Comparison of ENCODE assay signal across 1 cellular context in the genomic region with DNA sequence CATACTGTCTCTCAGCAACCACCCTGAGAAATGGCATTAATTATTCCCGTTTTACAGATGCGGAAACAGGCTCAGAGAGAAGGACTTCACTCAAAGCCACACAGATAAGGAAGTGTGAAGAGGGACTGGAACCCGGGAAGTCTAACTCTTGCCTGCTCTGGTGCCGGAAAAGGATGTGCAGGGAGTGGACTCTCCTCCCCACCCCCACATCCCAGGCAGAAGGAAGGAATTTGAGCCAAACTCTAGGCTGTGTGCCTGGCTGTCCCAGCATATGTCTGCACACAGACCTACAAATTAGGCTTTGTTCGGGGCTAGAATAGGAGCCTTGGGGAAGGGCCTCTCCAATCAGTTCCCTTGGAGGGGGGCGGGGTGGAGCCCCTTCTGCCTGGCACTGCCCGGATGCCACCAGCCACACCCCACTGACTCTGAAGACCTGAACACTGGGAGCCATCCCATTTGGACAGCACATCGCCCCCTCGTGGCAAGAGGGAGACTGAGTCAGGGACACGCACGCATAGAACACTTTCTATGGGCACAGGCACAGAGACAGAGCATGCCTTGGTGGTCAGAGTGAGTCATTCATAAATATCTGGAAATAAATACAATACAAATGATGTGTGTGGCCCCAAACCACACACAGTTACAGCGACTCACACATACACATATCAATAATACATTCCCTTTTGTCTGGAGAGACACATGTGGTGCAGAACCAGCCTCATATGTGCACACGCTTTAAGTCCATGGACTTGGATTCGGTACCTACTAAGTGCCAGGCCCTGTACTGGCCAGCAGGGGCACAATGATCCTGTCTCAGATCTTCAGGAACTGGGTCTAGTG.
TF ChIP-seq lines count a peak whose summit lies in the region.

No MANE protein-coding gene starts in this region.

TF ChIP-seq in HepG2, 621 proteins besides CTCF, POLR2A, EP300 and RAD21 (continues in another document):
- TF ChIP-seq, protein P1, sequence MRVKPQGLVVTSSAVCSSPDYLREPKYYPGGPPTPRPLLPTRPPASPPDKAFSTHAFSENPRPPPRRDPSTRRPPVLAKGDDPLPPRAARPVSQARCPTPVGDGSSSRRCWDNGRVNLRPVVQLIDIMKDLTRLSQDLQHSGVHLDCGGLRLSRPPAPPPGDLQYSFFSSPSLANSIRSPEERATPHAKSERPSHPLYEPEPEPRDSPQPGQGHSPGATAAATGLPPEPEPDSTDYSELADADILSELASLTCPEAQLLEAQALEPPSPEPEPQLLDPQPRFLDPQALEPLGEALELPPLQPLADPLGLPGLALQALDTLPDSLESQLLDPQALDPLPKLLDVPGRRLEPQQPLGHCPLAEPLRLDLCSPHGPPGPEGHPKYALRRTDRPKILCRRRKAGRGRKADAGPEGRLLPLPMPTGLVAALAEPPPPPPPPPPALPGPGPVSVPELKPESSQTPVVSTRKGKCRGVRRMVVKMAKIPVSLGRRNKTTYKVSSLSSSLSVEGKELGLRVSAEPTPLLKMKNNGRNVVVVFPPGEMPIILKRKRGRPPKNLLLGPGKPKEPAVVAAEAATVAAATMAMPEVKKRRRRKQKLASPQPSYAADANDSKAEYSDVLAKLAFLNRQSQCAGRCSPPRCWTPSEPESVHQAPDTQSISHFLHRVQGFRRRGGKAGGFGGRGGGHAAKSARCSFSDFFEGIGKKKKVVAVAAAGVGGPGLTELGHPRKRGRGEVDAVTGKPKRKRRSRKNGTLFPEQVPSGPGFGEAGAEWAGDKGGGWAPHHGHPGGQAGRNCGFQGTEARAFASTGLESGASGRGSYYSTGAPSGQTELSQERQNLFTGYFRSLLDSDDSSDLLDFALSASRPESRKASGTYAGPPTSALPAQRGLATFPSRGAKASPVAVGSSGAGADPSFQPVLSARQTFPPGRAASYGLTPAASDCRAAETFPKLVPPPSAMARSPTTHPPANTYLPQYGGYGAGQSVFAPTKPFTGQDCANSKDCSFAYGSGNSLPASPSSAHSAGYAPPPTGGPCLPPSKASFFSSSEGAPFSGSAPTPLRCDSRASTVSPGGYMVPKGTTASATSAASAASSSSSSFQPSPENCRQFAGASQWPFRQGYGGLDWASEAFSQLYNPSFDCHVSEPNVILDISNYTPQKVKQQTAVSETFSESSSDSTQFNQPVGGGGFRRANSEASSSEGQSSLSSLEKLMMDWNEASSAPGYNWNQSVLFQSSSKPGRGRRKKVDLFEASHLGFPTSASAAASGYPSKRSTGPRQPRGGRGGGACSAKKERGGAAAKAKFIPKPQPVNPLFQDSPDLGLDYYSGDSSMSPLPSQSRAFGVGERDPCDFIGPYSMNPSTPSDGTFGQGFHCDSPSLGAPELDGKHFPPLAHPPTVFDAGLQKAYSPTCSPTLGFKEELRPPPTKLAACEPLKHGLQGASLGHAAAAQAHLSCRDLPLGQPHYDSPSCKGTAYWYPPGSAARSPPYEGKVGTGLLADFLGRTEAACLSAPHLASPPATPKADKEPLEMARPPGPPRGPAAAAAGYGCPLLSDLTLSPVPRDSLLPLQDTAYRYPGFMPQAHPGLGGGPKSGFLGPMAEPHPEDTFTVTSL (CRISPR knock-in tag; IDR thresholded peaks at IDR 0.05; ENCODE audit: borderline replicate concordance): no peak
- no peak for TF ChIP-seq SYNCRIP (IDR thresholded peaks at IDR 0.05; ENCODE audit: insufficient read depth, low read depth, low read length)
- TF ChIP-seq SOX13 (IDR thresholded peaks at IDR 0.05): no peak
- TF ChIP-seq SOX13 (CRISPR knock-in tag; conservative IDR thresholded peaks at IDR 0.05 in 1 of 2, IDR thresholded peaks at IDR 0.05 in 1 of 2): peak in 1 of 2 experiments; percentile 24; a peak in 1 of 4 replicates
- TF ChIP-seq TP53 (CRISPR knock-in tag; conservative IDR thresholded peaks at IDR 0.05): no peak
- no peak for TF ChIP-seq RELA (CRISPR knock-in tag; IDR thresholded peaks at IDR 0.05)
- TF ChIP-seq ASH2L (IDR thresholded peaks at IDR 0.05; ENCODE audit: insufficient read length, low read depth, low read length): no peak
- no peak for TF ChIP-seq GPN1 (CRISPR knock-in tag; IDR thresholded peaks at IDR 0.05; ENCODE audit: borderline replicate concordance)
- no peak for TF ChIP-seq ZNF724P (CRISPR knock-in tag; IDR thresholded peaks at IDR 0.05; ENCODE audit: borderline replicate concordance)
- no peak for TF ChIP-seq ZBTB8A (CRISPR knock-in tag; IDR thresholded peaks at IDR 0.05; ENCODE audit: borderline replicate concordance, low read depth)
- TF ChIP-seq ZNF329 (CRISPR knock-in tag; IDR thresholded peaks at IDR 0.05; ENCODE audit: low read depth): no peak
- TF ChIP-seq HOXD1 (CRISPR knock-in tag; IDR thresholded peaks at IDR 0.05): no peak
- TF ChIP-seq, protein P2, sequence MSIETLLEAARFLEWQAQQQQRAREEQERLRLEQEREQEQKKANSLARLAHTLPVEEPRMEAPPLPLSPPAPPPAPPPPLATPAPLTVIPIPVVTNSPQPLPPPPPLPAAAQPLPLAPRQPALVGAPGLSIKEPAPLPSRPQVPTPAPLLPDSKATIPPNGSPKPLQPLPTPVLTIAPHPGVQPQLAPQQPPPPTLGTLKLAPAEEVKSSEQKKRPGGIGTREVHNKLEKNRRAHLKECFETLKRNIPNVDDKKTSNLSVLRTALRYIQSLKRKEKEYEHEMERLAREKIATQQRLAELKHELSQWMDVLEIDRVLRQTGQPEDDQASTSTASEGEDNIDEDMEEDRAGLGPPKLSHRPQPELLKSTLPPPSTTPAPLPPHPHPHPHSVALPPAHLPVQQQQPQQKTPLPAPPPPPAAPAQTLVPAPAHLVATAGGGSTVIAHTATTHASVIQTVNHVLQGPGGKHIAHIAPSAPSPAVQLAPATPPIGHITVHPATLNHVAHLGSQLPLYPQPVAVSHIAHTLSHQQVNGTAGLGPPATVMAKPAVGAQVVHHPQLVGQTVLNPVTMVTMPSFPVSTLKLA (IDR thresholded peaks at IDR 0.05): 0 out of 2 replicates have a peak, but pooled peaks have one; percentile 7
- peak; percentile 47; the same call in 1 of the 2 replicates for TF ChIP-seq YEATS2 (CRISPR knock-in tag; IDR thresholded peaks at IDR 0.05; ENCODE audit: borderline replicate concordance)
- no peak for TF ChIP-seq ZNF431 (CRISPR knock-in tag; IDR thresholded peaks at IDR 0.05; ENCODE audit: borderline replicate concordance, low read depth)
- no peak for TF ChIP-seq ZFY (CRISPR knock-in tag; IDR thresholded peaks at IDR 0.05)
- TF ChIP-seq ZNF891 (CRISPR knock-in tag; IDR thresholded peaks at IDR 0.05): 0 out of 2 replicates have a peak, but pooled peaks have one; percentile 21
- TF ChIP-seq, protein P3, sequence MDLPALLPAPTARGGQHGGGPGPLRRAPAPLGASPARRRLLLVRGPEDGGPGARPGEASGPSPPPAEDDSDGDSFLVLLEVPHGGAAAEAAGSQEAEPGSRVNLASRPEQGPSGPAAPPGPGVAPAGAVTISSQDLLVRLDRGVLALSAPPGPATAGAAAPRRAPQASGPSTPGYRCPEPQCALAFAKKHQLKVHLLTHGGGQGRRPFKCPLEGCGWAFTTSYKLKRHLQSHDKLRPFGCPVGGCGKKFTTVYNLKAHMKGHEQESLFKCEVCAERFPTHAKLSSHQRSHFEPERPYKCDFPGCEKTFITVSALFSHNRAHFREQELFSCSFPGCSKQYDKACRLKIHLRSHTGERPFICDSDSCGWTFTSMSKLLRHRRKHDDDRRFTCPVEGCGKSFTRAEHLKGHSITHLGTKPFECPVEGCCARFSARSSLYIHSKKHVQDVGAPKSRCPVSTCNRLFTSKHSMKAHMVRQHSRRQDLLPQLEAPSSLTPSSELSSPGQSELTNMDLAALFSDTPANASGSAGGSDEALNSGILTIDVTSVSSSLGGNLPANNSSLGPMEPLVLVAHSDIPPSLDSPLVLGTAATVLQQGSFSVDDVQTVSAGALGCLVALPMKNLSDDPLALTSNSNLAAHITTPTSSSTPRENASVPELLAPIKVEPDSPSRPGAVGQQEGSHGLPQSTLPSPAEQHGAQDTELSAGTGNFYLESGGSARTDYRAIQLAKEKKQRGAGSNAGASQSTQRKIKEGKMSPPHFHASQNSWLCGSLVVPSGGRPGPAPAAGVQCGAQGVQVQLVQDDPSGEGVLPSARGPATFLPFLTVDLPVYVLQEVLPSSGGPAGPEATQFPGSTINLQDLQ (CRISPR knock-in tag; IDR thresholded peaks at IDR 0.05): no peak
- TF ChIP-seq CCAR2 (optimal IDR thresholded peaks at IDR 0.05; ENCODE audit: low read depth, low read length): peak; percentile 74
- TF ChIP-seq, protein P4, sequence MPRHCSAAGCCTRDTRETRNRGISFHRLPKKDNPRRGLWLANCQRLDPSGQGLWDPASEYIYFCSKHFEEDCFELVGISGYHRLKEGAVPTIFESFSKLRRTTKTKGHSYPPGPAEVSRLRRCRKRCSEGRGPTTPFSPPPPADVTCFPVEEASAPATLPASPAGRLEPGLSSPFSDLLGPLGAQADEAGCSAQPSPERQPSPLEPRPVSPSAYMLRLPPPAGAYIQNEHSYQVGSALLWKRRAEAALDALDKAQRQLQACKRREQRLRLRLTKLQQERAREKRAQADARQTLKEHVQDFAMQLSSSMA (CRISPR knock-in tag; IDR thresholded peaks at IDR 0.05): no peak
- TF ChIP-seq SALL1 (CRISPR knock-in tag; IDR thresholded peaks at IDR 0.05): 0 out of 2 replicates have a peak, but pooled peaks have one; percentile 20
- 0 out of 2 replicates have a peak, but pooled peaks have one; percentile 32 for TF ChIP-seq ZNF124 (CRISPR knock-in tag; IDR thresholded peaks at IDR 0.05)
- no peak for TF ChIP-seq YY1 (IDR thresholded peaks at IDR 0.05; ENCODE audit: insufficient read depth, insufficient replicate concordance, low read depth, low read length)
- no peak for TF ChIP-seq TMF1 (CRISPR knock-in tag; IDR thresholded peaks at IDR 0.05; ENCODE audit: low read depth)
- TF ChIP-seq ZNF337 (CRISPR knock-in tag; IDR thresholded peaks at IDR 0.05; ENCODE audit: borderline replicate concordance, low read depth): no peak
- no peak for TF ChIP-seq LCORL (IDR thresholded peaks at IDR 0.05)
- peak; percentile 46; the same call in 1 of the 2 replicates for TF ChIP-seq LCORL (CRISPR knock-in tag; IDR thresholded peaks at IDR 0.05)
- no peak for TF ChIP-seq TSC22D2 (CRISPR knock-in tag; IDR thresholded peaks at IDR 0.05; ENCODE audit: borderline replicate concordance)
- TF ChIP-seq, protein P5, sequence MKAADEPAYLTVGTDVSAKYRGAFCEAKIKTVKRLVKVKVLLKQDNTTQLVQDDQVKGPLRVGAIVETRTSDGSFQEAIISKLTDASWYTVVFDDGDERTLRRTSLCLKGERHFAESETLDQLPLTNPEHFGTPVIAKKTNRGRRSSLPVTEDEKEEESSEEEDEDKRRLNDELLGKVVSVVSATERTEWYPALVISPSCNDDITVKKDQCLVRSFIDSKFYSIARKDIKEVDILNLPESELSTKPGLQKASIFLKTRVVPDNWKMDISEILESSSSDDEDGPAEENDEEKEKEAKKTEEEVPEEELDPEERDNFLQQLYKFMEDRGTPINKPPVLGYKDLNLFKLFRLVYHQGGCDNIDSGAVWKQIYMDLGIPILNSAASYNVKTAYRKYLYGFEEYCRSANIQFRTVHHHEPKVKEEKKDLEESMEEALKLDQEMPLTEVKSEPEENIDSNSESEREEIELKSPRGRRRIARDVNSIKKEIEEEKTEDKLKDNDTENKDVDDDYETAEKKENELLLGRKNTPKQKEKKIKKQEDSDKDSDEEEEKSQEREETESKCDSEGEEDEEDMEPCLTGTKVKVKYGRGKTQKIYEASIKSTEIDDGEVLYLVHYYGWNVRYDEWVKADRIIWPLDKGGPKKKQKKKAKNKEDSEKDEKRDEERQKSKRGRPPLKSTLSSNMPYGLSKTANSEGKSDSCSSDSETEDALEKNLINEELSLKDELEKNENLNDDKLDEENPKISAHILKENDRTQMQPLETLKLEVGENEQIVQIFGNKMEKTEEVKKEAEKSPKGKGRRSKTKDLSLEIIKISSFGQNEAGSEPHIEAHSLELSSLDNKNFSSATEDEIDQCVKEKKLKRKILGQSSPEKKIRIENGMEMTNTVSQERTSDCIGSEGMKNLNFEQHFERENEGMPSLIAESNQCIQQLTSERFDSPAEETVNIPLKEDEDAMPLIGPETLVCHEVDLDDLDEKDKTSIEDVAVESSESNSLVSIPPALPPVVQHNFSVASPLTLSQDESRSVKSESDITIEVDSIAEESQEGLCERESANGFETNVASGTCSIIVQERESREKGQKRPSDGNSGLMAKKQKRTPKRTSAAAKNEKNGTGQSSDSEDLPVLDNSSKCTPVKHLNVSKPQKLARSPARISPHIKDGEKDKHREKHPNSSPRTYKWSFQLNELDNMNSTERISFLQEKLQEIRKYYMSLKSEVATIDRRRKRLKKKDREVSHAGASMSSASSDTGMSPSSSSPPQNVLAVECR (CRISPR knock-in tag; IDR thresholded peaks at IDR 0.05; ENCODE audit: borderline replicate concordance): no peak
- TF ChIP-seq SMAD3 (CRISPR knock-in tag; IDR thresholded peaks at IDR 0.05): 0 out of 2 replicates have a peak, but pooled peaks have one; percentile 19
- no peak for TF ChIP-seq RORA (CRISPR knock-in tag; IDR thresholded peaks at IDR 0.05)
- no peak for TF ChIP-seq ZNF24 (IDR thresholded peaks at IDR 0.05)
- TF ChIP-seq, protein P6, sequence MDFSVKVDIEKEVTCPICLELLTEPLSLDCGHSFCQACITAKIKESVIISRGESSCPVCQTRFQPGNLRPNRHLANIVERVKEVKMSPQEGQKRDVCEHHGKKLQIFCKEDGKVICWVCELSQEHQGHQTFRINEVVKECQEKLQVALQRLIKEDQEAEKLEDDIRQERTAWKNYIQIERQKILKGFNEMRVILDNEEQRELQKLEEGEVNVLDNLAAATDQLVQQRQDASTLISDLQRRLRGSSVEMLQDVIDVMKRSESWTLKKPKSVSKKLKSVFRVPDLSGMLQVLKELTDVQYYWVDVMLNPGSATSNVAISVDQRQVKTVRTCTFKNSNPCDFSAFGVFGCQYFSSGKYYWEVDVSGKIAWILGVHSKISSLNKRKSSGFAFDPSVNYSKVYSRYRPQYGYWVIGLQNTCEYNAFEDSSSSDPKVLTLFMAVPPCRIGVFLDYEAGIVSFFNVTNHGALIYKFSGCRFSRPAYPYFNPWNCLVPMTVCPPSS (IDR thresholded peaks at IDR 0.05): no peak
- TF ChIP-seq ELF3 (CRISPR knock-in tag; IDR thresholded peaks at IDR 0.05): peak; percentile 48; the same call in 1 of the 2 replicates
- TF ChIP-seq ZNF552 (CRISPR knock-in tag; IDR thresholded peaks at IDR 0.05; ENCODE audit: borderline replicate concordance): peak; percentile 35; the same call in 1 of the 2 replicates
- no peak for TF ChIP-seq ZNF577 (CRISPR knock-in tag; IDR thresholded peaks at IDR 0.05; ENCODE audit: borderline replicate concordance, low read depth)
- peak; percentile 19; the same call in 1 of the 2 replicates for TF ChIP-seq GATAD1 (CRISPR knock-in tag; IDR thresholded peaks at IDR 0.05)
- TF ChIP-seq EED (CRISPR knock-in tag; IDR thresholded peaks at IDR 0.05): no peak
- peak; percentile 38; the same call in 1 of the 2 replicates for TF ChIP-seq SP4 (CRISPR knock-in tag; IDR thresholded peaks at IDR 0.05)
- no peak for TF ChIP-seq KLF9 (CRISPR knock-in tag; IDR thresholded peaks at IDR 0.05; ENCODE audit: low read depth)
- no peak for TF ChIP-seq ARID2 (CRISPR knock-in tag; IDR thresholded peaks at IDR 0.05; ENCODE audit: borderline replicate concordance)
- 0 out of 2 replicates have a peak, but pooled peaks have one; percentile 55 for TF ChIP-seq SIN3A (IDR thresholded peaks at IDR 0.05; ENCODE audit: borderline replicate concordance, low read depth, low read length)
